ENCODE assay signal across 21 cellular contexts in the genomic region with DNA sequence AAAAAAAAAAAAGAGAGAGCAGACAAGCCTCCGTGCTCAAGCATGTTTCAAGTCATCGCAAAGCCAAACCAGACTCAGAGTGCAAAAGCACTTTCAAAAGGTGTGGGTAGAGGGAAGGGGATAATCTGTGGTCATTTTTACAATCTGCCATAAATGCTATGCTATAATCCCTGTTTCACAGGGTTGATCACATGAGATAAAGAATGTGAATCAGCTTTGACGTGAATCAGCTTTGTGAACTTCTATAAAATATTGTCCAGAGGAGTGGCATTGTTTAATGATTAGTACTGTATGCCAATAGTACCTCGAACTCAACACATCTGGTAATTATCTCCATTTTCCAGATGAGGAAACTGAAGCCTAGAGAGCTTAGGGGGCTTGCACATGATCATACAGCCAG. TPM values are rescaled to one million over a fixed set of nuclear protein-coding genes. Genes with fewer than 3 reads are reported as not detected.
DNase-seq lines count a peak whose midpoint lies in the region; ATAC-seq and TF ChIP-seq lines count a peak whose summit lies in the region.
"Had no signal": no experiment of that assay in that cellular context is flagged by ENCODE, and none has a peak within 500 bp of the region (broad histone marks: within the 10 kb centered on the region; RNA-seq: fewer than 3 reads in every experiment).

No MANE protein-coding gene starts in this region.

- H3K14ac ChIP-seq in mesenchymal stem cell (ENCODE audit: low read length in 2 of 2) = no peak overlapping the region

- TF ChIP-seq POLR2A in transverse colon (IDR thresholded peaks at IDR 0.05) = no peak
- no peak for TF ChIP-seq POLR2A in esophagus muscularis mucosa (IDR thresholded peaks at IDR 0.05; ENCODE audit: low read depth)

- DNase-seq in LoVo (ENCODE audit: low spot score) = peak; percentile 58
- DNase-seq in colonic mucosa = no peak
- no peak for DNase-seq in mucosa of descending colon
- no peak for DNase-seq in transverse colon
- DNase-seq in esophagus muscularis mucosa (ENCODE audit: extremely low spot score) = no peak
- no peak for DNase-seq in mesenchymal stem cell
- DNase-seq: 8988T; ACHN; AML-193; BE2C; CD4-positive, alpha-beta T cell; CD8-positive, alpha-beta memory T cell; DMS53; DMS79 treated with DMSO at 0.1 percent for 48 hours; GF-D8; GOT3; HFFc6 had no signal

- no peak overlapping the region for H2BK12ac ChIP-seq in mesenchymal stem cell (ENCODE audit: low read length in 2 of 2)

- peak; percentile 81 for ATAC-seq in mucosa of descending colon
- no peak for ATAC-seq in HG03095 (IDR thresholded peaks at IDR 0.05; ENCODE audit: unreplicated experiment)
- ATAC-seq: A549 had no signal

- H3K4me1 ChIP-seq in colonic mucosa = no peaks in the 10 kb centered on the region
- H3K4me1 ChIP-seq in mucosa of descending colon (ENCODE audit: low read depth) = peaks cover 27% of the 10 kb centered on the region
- H3K4me1 ChIP-seq in transverse colon = peaks cover 0 to 34% (median 20%) of the 10 kb centered on the region in 4 donors
- H3K4me1 ChIP-seq in esophagus muscularis mucosa = no peaks in the 10 kb centered on the region
- peaks cover 2% of the 10 kb centered on the region for H3K4me1 ChIP-seq in mesenchymal stem cell (ENCODE audit: control insufficient read depth, insufficient read depth, low read depth, low read length)
- H3K4me1 ChIP-seq: BE2C; BLaER1 treated with 17β-estradiol and CSF1 and Interleukin-3, amounts not matched to agents 10 nM and 100 nM; HAP-1 had no signal

- H2BK5ac ChIP-seq in mesenchymal stem cell (ENCODE audit: low read depth, low read length, poor library complexity, severe bottlenecking) = no peak overlapping the region

- H3K9ac ChIP-seq in colonic mucosa (ENCODE audit: low read depth in 2 of 2, low read length in 2 of 2) = no peak overlapping the region
- no peak overlapping the region for H3K9ac ChIP-seq in mesenchymal stem cell (ENCODE audit: low read length)
- H3K9ac ChIP-seq: BLaER1 treated with 17β-estradiol and CSF1 and Interleukin-3, amounts not matched to agents 10 nM and 100 nM had no signal

- no peak overlapping the region for H4K8ac ChIP-seq in mesenchymal stem cell (ENCODE audit: low read length)

- H4K91ac ChIP-seq in mesenchymal stem cell (ENCODE audit: low read length) = no peak overlapping the region

- TF ChIP-seq CTCF in colonic mucosa (IDR thresholded peaks at IDR 0.05) (no peak), mucosa of descending colon (IDR thresholded peaks at IDR 0.05) (no peak), transverse colon (IDR thresholded peaks at IDR 0.05) (no peak), esophagus muscularis mucosa (IDR thresholded peaks at IDR 0.05) (no peak)

- H3K36me3 ChIP-seq in colonic mucosa (no peaks in the 10 kb centered on the region), mucosa of descending colon (ENCODE audit: low read depth) (no peaks in the 10 kb centered on the region), transverse colon (no peaks in the 10 kb centered on the region), esophagus muscularis mucosa (no peaks in the 10 kb centered on the region), mesenchymal stem cell (ENCODE audit: control insufficient read depth in 1 of 2, insufficient read depth in 2 of 2, low read depth in 1 of 2, low read length in 2 of 2) (no peaks in the 10 kb centered on the region)
- H3K36me3 ChIP-seq: BE2C; BLaER1 treated with 17β-estradiol and CSF1 and Interleukin-3, amounts not matched to agents 10 nM and 100 nM; HAP-1 had no signal

- no peak overlapping the region for H3K23ac ChIP-seq in mesenchymal stem cell (ENCODE audit: low read length in 2 of 2)

- H3K4me2 ChIP-seq in mesenchymal stem cell (ENCODE audit: low read length, poor library complexity, severe bottlenecking) = no peak overlapping the region
- H3K4me2 ChIP-seq: A549; BLaER1 treated with 17β-estradiol and CSF1 and Interleukin-3, amounts not matched to agents 10 nM and 100 nM had no signal

- H3K27me3 ChIP-seq in colonic mucosa (no peaks in the 10 kb centered on the region), transverse colon (no peaks in the 10 kb centered on the region), esophagus muscularis mucosa (peaks cover 0 to 3% (median 0%) of the 10 kb centered on the region in 4 donors), mesenchymal stem cell (ENCODE audit: control insufficient read depth in 1 of 2, insufficient read depth in 1 of 2, low read length in 2 of 2) (peaks cover 5 to 10% of the 10 kb centered on the region in 2 experiments)
- H3K27me3 ChIP-seq: BE2C; BLaER1 treated with 17β-estradiol and CSF1 and Interleukin-3, amounts not matched to agents 10 nM and 100 nM had no signal

- H2AFZ ChIP-seq in mesenchymal stem cell (ENCODE audit: low read depth, low read length) = no peak overlapping the region

- H3K4ac ChIP-seq in mesenchymal stem cell (ENCODE audit: low read depth in 1 of 2, low read length in 2 of 2) = no peak overlapping the region

- no peak overlapping the region for H2BK15ac ChIP-seq in mesenchymal stem cell (ENCODE audit: low read depth, poor library complexity, severe bottlenecking)

- H3K18ac ChIP-seq in mesenchymal stem cell (ENCODE audit: low read depth in 1 of 2, low read length in 2 of 2) = no peak overlapping the region

- peak overlapping the region; percentile 60 for H3K27ac ChIP-seq in colonic mucosa
- H3K27ac ChIP-seq in transverse colon = peak overlapping the region; percentile 55 to 73 (median 64)
- no peak overlapping the region for H3K27ac ChIP-seq in esophagus muscularis mucosa (replicated peaks in 1 of 4)
- no peak overlapping the region for H3K27ac ChIP-seq in mesenchymal stem cell (ENCODE audit: low read length, poor library complexity, severe bottlenecking)
- H3K27ac ChIP-seq: A549; BLaER1 treated with 17β-estradiol and CSF1 and Interleukin-3, amounts not matched to agents 10 nM and 100 nM had no signal

- H2AK5ac ChIP-seq in mesenchymal stem cell (ENCODE audit: low read length, severe bottlenecking) = no peak overlapping the region

- no peak overlapping the region for H2BK120ac ChIP-seq in mesenchymal stem cell (ENCODE audit: low read depth, low read length)

- TF ChIP-seq EP300 in transverse colon (IDR thresholded peaks at IDR 0.05; ENCODE audit: low read depth) (no peak), esophagus muscularis mucosa (IDR thresholded peaks at IDR 0.05) (no peak)

- H3K4me3 ChIP-seq in colonic mucosa = no peak overlapping the region
- no peak overlapping the region for H3K4me3 ChIP-seq in mucosa of descending colon
- no peak overlapping the region for H3K4me3 ChIP-seq in transverse colon
- no peak overlapping the region for H3K4me3 ChIP-seq in esophagus muscularis mucosa
- H3K4me3 ChIP-seq in mesenchymal stem cell (ENCODE audit: insufficient read depth in 1 of 2, low read depth in 1 of 2, low read length in 2 of 2) = no peak overlapping the region
- H3K4me3 ChIP-seq: A549; BLaER1 treated with 17β-estradiol and CSF1 and Interleukin-3, amounts not matched to agents 10 nM and 100 nM; HAP-1 had no signal

- WGBS in transverse colon (ENCODE audit: low coverage in 1 of 2), 2 donors = 20 to 54% methylated on average over 1 to 4 of the region's 4 CpGs
- 87% methylated on average over 4 of the region's 4 CpGs for WGBS in esophagus muscularis mucosa
- WGBS in mesenchymal stem cell = 82% methylated on average over 4 of the region's 4 CpGs

- intact Hi-C loops in colonic mucosa (cut with DNase I) (loop anchor here (10.0 kb wide), 1 partner anchor 318 kb away; no protein-coding TSS in a partner anchor), mucosa of descending colon (cut with DNase I, micrococcal nuclease) (no loop called here), transverse colon (cut with DNase I; ENCODE audit: low total_unique reads) (loop anchor here (10.0 kb wide), 1 partner anchor 78 kb away; the partner anchor contains the start of gene LIPT2), esophagus muscularis mucosa (cut with DNase I) (loop anchor here (5.0 to 10.0 kb wide), 2 partner anchors 120 to 318 kb away; no protein-coding TSS in a partner anchor)

- in situ Hi-C loops in transverse colon (cut with MboI; ENCODE audit: low pct_ligation_motif_present in 1 of 4, low pct_unique_long_range_greater_than_20kb in 1 of 4, low sequenced_read_pairs in 3 of 4) = loop anchor here in 3 of 4 donors (5.0 to 25.0 kb wide), 4 partner anchors 118 to 610 kb away; partner anchors contain the start of gene DNAJB13 (in 1 of the 3)

- no peaks in the 10 kb centered on the region for H3K79me1 ChIP-seq in mesenchymal stem cell (replicated peaks; ENCODE audit: low read length, poor library complexity, severe bottlenecking)

- H3K9me3 ChIP-seq in colonic mucosa (no peaks in the 10 kb centered on the region), mucosa of descending colon (no peaks in the 10 kb centered on the region), transverse colon (no peaks in the 10 kb centered on the region), esophagus muscularis mucosa (no peaks in the 10 kb centered on the region), mesenchymal stem cell (ENCODE audit: control insufficient read depth, low read length) (no peaks in the 10 kb centered on the region)
- H3K9me3 ChIP-seq: A549; BE2C; BLaER1 treated with 17β-estradiol and CSF1 and Interleukin-3, amounts not matched to agents 10 nM and 100 nM; HAP-1 had no signal

RNA-seq across cellular contexts. Expression of gene POLD3, which starts 20.0 kb away (rescaled TPM):
- total RNA-seq in colonic mucosa (10 to 100 TPM; 20.0 to 33.9 TPM), mucosa of descending colon (10 to 100 TPM; 18.3 to 32.4 (median 20.6) TPM), transverse colon (10 to 100 TPM in 3 of 4 donors, 1 to 10 TPM in 1; 7.4 to 29.4 (median 20.6) TPM), esophagus muscularis mucosa (10 to 100 TPM in 1 of 4 donors, 1 to 10 TPM in 3; 9.1 to 13.6 (median 9.2) TPM)
- 6.4 TPM for polyA plus RNA-seq in mesenchymal stem cell (2013, experiment 1 of 2)
- polyA plus RNA-seq in mesenchymal stem cell (2013, experiment 2 of 2) = 6.1 TPM

Comparison
In these comparisons a context has a peak if more than half of its experiments do, and no peak if none do; other contexts are left out.
1. H3K27ac ChIP-seq: peak in colonic mucosa (single experiment) and transverse colon (4 of 4); none in esophagus muscularis mucosa (0 of 4) and mesenchymal stem cell (single experiment).
2. intact Hi-C loops: an anchor here in colonic mucosa (10.0 kb wide), transverse colon (10.0 kb wide) and esophagus muscularis mucosa (5.0 to 10.0 kb wide); none called in mucosa of descending colon.